In genomic region chr1:230310381-230311163, GRCh38 we compare ENCODE assay signal across 8 cellular contexts.
DNase-seq lines count a peak whose midpoint lies in the region; ATAC-seq and TF ChIP-seq lines count a peak whose summit lies in the region.

No MANE protein-coding gene starts in this region.

- TF ChIP-seq CTCF in HFFc6 (IDR thresholded peaks at IDR 0.05) = peak; percentile 95

- H3K36me3 Mint-ChIP-seq in HFFc6 (ENCODE audit: low read depth) = no peaks in the 10 kb centered on the region

- peak; percentile 98 for ATAC-seq in left lobe of liver
- ATAC-seq in GM18520 (IDR thresholded peaks at IDR 0.05; ENCODE audit: unreplicated experiment) = no peak

- peaks cover 11% of the 10 kb centered on the region for H3K4me1 Mint-ChIP-seq in HFFc6 (ENCODE audit: low read depth)

- no peak overlapping the region for H3K27ac Mint-ChIP-seq in HFFc6

- peak; percentile 20 for DNase-seq in DMS 273 treated with DMSO at 0.1 percent for 48 hours (lab: John Stamatoyannopoulos, UW)
- DNase-seq in HFFc6 = peak; percentile 46
- peak; percentile 68 for DNase-seq in NCI-H345 treated with DMSO at 0.1 percent for 48 hours (lab: John Stamatoyannopoulos, UW; ENCODE audit: unreplicated experiment)
- DNase-seq in activated CD4-positive, alpha-beta T cell treated with anti-CD3 and anti-CD28 coated beads for 4 hours = peak; percentile 48 to 58
- DNase-seq in cerebellum (ENCODE audit: low spot score) = peak; percentile 86
- DNase-seq in left lobe of liver (ENCODE audit: low spot score) = peak; percentile 74
- DNase-seq in stimulated activated CD4-positive, alpha-beta T cell treated with anti-CD3 and anti-CD28 coated beads, TNF-alpha, amount 100 ng/mL, for 1 hour (ENCODE audit: low read depth in 3 of 3, low spot score in 1 of 3) = peak in 2 of 3 donors; percentile 37 to 61

- peaks cover 8% of the 10 kb centered on the region; the same call in 1 of the 2 replicates for H3K27me3 Mint-ChIP-seq in HFFc6 (ENCODE audit: insufficient read depth)

- no peaks in the 10 kb centered on the region for H3K9me3 Mint-ChIP-seq in HFFc6

- H3K4me3 Mint-ChIP-seq in HFFc6 = no peak overlapping the region

Comparison
In these comparisons a context has a peak if more than half of its experiments do, and no peak if none do; other contexts are left out.
1. DNase-seq: peak in every context shown above with its lines; median percentile 86 in cerebellum; 74 in left lobe of liver; 68 in NCI-H345 treated with DMSO at 0.1 percent for 48 hours; 53 in activated CD4-positive, alpha-beta T cell treated with anti-CD3 and anti-CD28 coated beads for 4 hours; 49 in stimulated activated CD4-positive, alpha-beta T cell treated with anti-CD3 and anti-CD28 coated beads, TNF-alpha, amount 100 ng/mL, for 1 hour; 46 in HFFc6; 20 in DMS 273 treated with DMSO at 0.1 percent for 48 hours.